ENCODE assay signal across 14 cellular contexts in genomic region chr11:124612045-124612444, GRCh38. TPM values are rescaled to one million over a fixed set of nuclear protein-coding genes. Genes with fewer than 3 reads are reported as not detected.
DNase-seq lines count a peak whose midpoint lies in the region; ATAC-seq, FAIRE-seq and TF ChIP-seq lines count a peak whose summit lies in the region.
"Had no signal": no experiment of that assay in that cellular context is flagged by ENCODE, and none has a peak within 500 bp of the region (broad histone marks: within the 10 kb centered on the region; RNA-seq: fewer than 3 reads in every experiment).

No MANE protein-coding gene starts in this region.

- H3K4me3 ChIP-seq in small intestine (ENCODE audit: low read depth in 1 of 2, low read length in 2 of 2), result no peak overlapping the region
- H3K4me3 ChIP-seq in gastrocnemius medialis, result no peak overlapping the region
- H3K4me3 ChIP-seq in testis, result no peak overlapping the region

- intact Hi-C loops in gastrocnemius medialis (cut with DNase I; ENCODE audit: low total_unique reads), result no loop called here
- intact Hi-C loops in testis (cut with DNase I; ENCODE audit: low total_unique reads), result no loop called here

- peaks cover 7% of the 10 kb centered on the region for H3K4me1 Mint-ChIP-seq in activated naive CD4-positive, alpha-beta T cell treated with anti-CD3 and anti-CD28 coated beads, Interleukin-2, amount 10 ng/mL, durations not matched to agents 7 days and 5 days
- H3K4me1 Mint-ChIP-seq: activated B cell treated with CpG ODN at 0.5 μM for 24 hours, natural killer cell had no signal

- no peak for FAIRE-seq in small intestine (lab: Jason Lieb, UNC)

- ATAC-seq in HG02981 (IDR thresholded peaks at IDR 0.05; ENCODE audit: unreplicated experiment) (peak; percentile 48), gastrocnemius medialis (no peak), GM21447 (IDR thresholded peaks at IDR 0.05; ENCODE audit: unreplicated experiment) (no peak)
- ATAC-seq: natural killer cell had no signal

- WGBS in small intestine, 3 donors, result 53 to 56% (median 55%) methylated on average over 3 of the region's 3 CpGs
- WGBS in testis, 2 donors, result 74 to 79% methylated on average over 3 of the region's 3 CpGs

- H3K27me3 ChIP-seq in small intestine (ENCODE audit: control insufficient read depth in 2 of 2, insufficient read depth in 2 of 2, low read length in 2 of 2) (no peaks in the 10 kb centered on the region), gastrocnemius medialis (peaks cover 0 to 6% (median 0%) of the 10 kb centered on the region in 3 donors), testis (no peaks in the 10 kb centered on the region)
- H3K27me3 ChIP-seq: brain microvascular endothelial cell had no signal

- H3K27ac Mint-ChIP-seq in activated naive CD4-positive, alpha-beta T cell treated with anti-CD3 and anti-CD28 coated beads, Interleukin-2, amount 10 ng/mL, durations not matched to agents 7 days and 5 days, result no peak overlapping the region
- H3K27ac Mint-ChIP-seq: activated B cell treated with CpG ODN at 0.5 μM for 24 hours, natural killer cell had no signal

- H3K4me1 ChIP-seq in small intestine (ENCODE audit: control insufficient read depth in 2 of 2, insufficient read depth in 1 of 2, low read depth in 1 of 2, low read length in 1 of 2) (no peaks in the 10 kb centered on the region), gastrocnemius medialis (no peaks in the 10 kb centered on the region), testis (no peaks in the 10 kb centered on the region)

- H3K36me3 ChIP-seq in small intestine (ENCODE audit: control insufficient read depth in 2 of 2, insufficient read depth in 2 of 2, low read length in 2 of 2) (no peaks in the 10 kb centered on the region), gastrocnemius medialis (no peaks in the 10 kb centered on the region), testis (ENCODE audit: low read depth, missing control alignments) (no peaks in the 10 kb centered on the region)
- H3K36me3 ChIP-seq: brain microvascular endothelial cell had no signal

- TF ChIP-seq POLR2A in gastrocnemius medialis (IDR thresholded peaks at IDR 0.05), result no peak
- no peak for TF ChIP-seq POLR2A in testis (IDR thresholded peaks at IDR 0.05)

- DNase-seq in activated naive CD4-positive, alpha-beta T cell treated with anti-CD3 and anti-CD28 coated beads, Interleukin-2, amount 10 ng/mL, durations not matched to agents 7 days and 5 days, result peak; percentile 50
- no peak for DNase-seq in activated naive CD4-positive, alpha-beta T cell treated with anti-CD3 and anti-CD28 coated beads, Interleukin-2, amount 50 U/mL, for 16 hours
- DNase-seq in NCI-H69 (lab: John Stamatoyannopoulos, UW), result peak; percentile 76
- peak; percentile 8 for DNase-seq in small intestine
- no peak for DNase-seq in gastrocnemius medialis
- no peak for DNase-seq in testis
- DNase-seq: activated B cell treated with CpG ODN at 0.5 μM for 24 hours, brain microvascular endothelial cell, natural killer cell, trophoblast cell had no signal

- H3K27ac ChIP-seq in small intestine (ENCODE audit: low read depth in 1 of 2, low read length in 1 of 2) (no peak overlapping the region), gastrocnemius medialis (no peak overlapping the region), testis (no peak overlapping the region)
- H3K27ac ChIP-seq: brain microvascular endothelial cell had no signal

- H3K36me3 Mint-ChIP-seq in activated naive CD4-positive, alpha-beta T cell treated with anti-CD3 and anti-CD28 coated beads, Interleukin-2, amount 10 ng/mL, durations not matched to agents 7 days and 5 days, result no peaks in the 10 kb centered on the region
- H3K36me3 Mint-ChIP-seq: natural killer cell had no signal

- in situ Hi-C loops in gastrocnemius medialis (cut with MboI; ENCODE audit: low sequenced_read_pairs in 4 of 4), result no loop called here

- no peak overlapping the region for H3K4me3 Mint-ChIP-seq in activated naive CD4-positive, alpha-beta T cell treated with anti-CD3 and anti-CD28 coated beads, Interleukin-2, amount 10 ng/mL, durations not matched to agents 7 days and 5 days
- H3K4me3 Mint-ChIP-seq: activated B cell treated with CpG ODN at 0.5 μM for 24 hours, natural killer cell had no signal

- TF ChIP-seq CTCF in gastrocnemius medialis (IDR thresholded peaks at IDR 0.05 in 4 of 5, conservative IDR thresholded peaks at IDR 0.05 in 1 of 5) (no peak), testis (IDR thresholded peaks at IDR 0.05) (no peak)

- CTCF ChIA-PET in activated naive CD4-positive, alpha-beta T cell treated with anti-CD3 and anti-CD28 coated beads, Interleukin-2, amount 10 ng/mL, durations not matched to agents 7 days and 5 days (lab: Charles Lee), result no interaction called here

- no peaks in the 10 kb centered on the region for H3K9me3 Mint-ChIP-seq in activated naive CD4-positive, alpha-beta T cell treated with anti-CD3 and anti-CD28 coated beads, Interleukin-2, amount 10 ng/mL, durations not matched to agents 7 days and 5 days
- H3K9me3 Mint-ChIP-seq: activated B cell treated with CpG ODN at 0.5 μM for 24 hours, natural killer cell had no signal

- H3K9me3 ChIP-seq in small intestine (ENCODE audit: control insufficient read depth, low read depth) (no peaks in the 10 kb centered on the region), gastrocnemius medialis (no peaks in the 10 kb centered on the region), testis (no peaks in the 10 kb centered on the region)

- peaks cover 9% of the 10 kb centered on the region for H3K27me3 Mint-ChIP-seq in activated naive CD4-positive, alpha-beta T cell treated with anti-CD3 and anti-CD28 coated beads, Interleukin-2, amount 10 ng/mL, durations not matched to agents 7 days and 5 days

RNA-seq across cellular contexts. Expression of gene PANX3, which starts 0.8 kb away (rescaled TPM):
- polyA plus RNA-seq in small intestine (not detected), testis (ENCODE audit: insufficient read depth, low read depth, low replicate concordance) (0.18 TPM)
- total RNA-seq in gastrocnemius medialis (not detected), testis (under 1 TPM in 1 of 2 donors, not detected in 1; 0.43 TPM)
- total RNA-seq: activated B cell treated with CpG ODN at 0.5 μM for 24 hours, liver, natural killer cell, OCI-LY7 had no signal
- polyA plus RNA-seq: liver had no signal

RNA-seq across cellular contexts. Expression of gene TBRG1, which starts 10.6 kb away (rescaled TPM):
- polyA plus RNA-seq in small intestine, result 10 to 100 TPM; 22.5 to 47.4 (median 37.6) TPM
- 10 to 100 TPM; 20.8 to 42.3 (median 25.6) TPM for total RNA-seq in gastrocnemius medialis
- 10 to 100 TPM; 25.2 to 35.7 TPM for total RNA-seq in testis
- 38.8 TPM for polyA plus RNA-seq in testis (ENCODE audit: insufficient read depth, low read depth, low replicate concordance)

RNA-seq across cellular contexts. Expression of gene OR8A1, which starts 42.2 kb away (rescaled TPM):
- not detected for polyA plus RNA-seq in small intestine
- not detected for total RNA-seq in gastrocnemius medialis
- total RNA-seq in testis, result under 1 TPM; 0.31 to 0.50 TPM
- polyA plus RNA-seq in testis (ENCODE audit: insufficient read depth, low read depth, low replicate concordance), result 0.29 TPM
- total RNA-seq: activated B cell treated with CpG ODN at 0.5 μM for 24 hours, liver, natural killer cell, OCI-LY7 had no signal
- polyA plus RNA-seq: liver had no signal

Comparison
In these comparisons a context has a peak if more than half of its experiments do, and no peak if none do; other contexts are left out.
1. DNase-seq: peak in activated naive CD4-positive, alpha-beta T cell treated with anti-CD3 and anti-CD28 coated beads, Interleukin-2, amount 10 ng/mL, durations not matched to agents 7 days and 5 days (single experiment), NCI-H69 (single experiment) and small intestine (single experiment); none in activated naive CD4-positive, alpha-beta T cell treated with anti-CD3 and anti-CD28 coated beads, Interleukin-2, amount 50 U/mL, for 16 hours (single experiment), gastrocnemius medialis (0 of 2) and testis (single experiment).